9 cellular contexts compared by ENCODE assay signal in genomic region chr4:121272526-121272925, GRCh38.
DNase-seq lines count a peak whose midpoint lies in the region; ATAC-seq and TF ChIP-seq lines count a peak whose summit lies in the region.
"Had no signal": no experiment of that assay in that cellular context is flagged by ENCODE, and none has a peak within 500 bp of the region (broad histone marks: within the 10 kb centered on the region; RNA-seq: fewer than 3 reads in every experiment).

No MANE protein-coding gene starts in this region.

- H3K36me3 ChIP-seq in tibial artery = no peaks in the 10 kb centered on the region
- no peaks in the 10 kb centered on the region for H3K36me3 ChIP-seq in osteoblast (ENCODE audit: insufficient read depth, low read length)
- no peaks in the 10 kb centered on the region for H3K36me3 ChIP-seq in CD8-positive, alpha-beta memory T cell (ENCODE audit: insufficient read depth, low read length)

- no peaks in the 10 kb centered on the region for H3K27me3 Mint-ChIP-seq in activated CD8-positive, alpha-beta memory T cell treated with anti-CD3 and anti-CD28 coated beads, Interleukin-2, amount 10 ng/mL, durations not matched to agents 7 days and 5 days
- peaks cover 0 to 3% of the 10 kb centered on the region in 2 donors for H3K27me3 Mint-ChIP-seq in CD8-positive, alpha-beta memory T cell

- H4K20me1 ChIP-seq in osteoblast (ENCODE audit: insufficient read depth, low read length) = no peaks in the 10 kb centered on the region

- H3K27ac Mint-ChIP-seq in activated CD8-positive, alpha-beta memory T cell treated with anti-CD3 and anti-CD28 coated beads, Interleukin-2, amount 10 ng/mL, durations not matched to agents 7 days and 5 days = peak overlapping the region; percentile 3
- peak overlapping the region in 1 of 8 donors; percentile 56 for H3K27ac Mint-ChIP-seq in CD8-positive, alpha-beta memory T cell

- H3K9me3 Mint-ChIP-seq in activated CD8-positive, alpha-beta memory T cell treated with anti-CD3 and anti-CD28 coated beads, Interleukin-2, amount 10 ng/mL, durations not matched to agents 7 days and 5 days (ENCODE audit: low read depth) = no peaks in the 10 kb centered on the region
- no peaks in the 10 kb centered on the region for H3K9me3 Mint-ChIP-seq in CD8-positive, alpha-beta memory T cell

- no peaks in the 10 kb centered on the region for H3K4me1 ChIP-seq in tibial artery
- no peaks in the 10 kb centered on the region for H3K4me1 ChIP-seq in osteoblast (ENCODE audit: insufficient read depth, low read length)
- H3K4me1 ChIP-seq in CD8-positive, alpha-beta memory T cell (ENCODE audit: insufficient read depth, low read length) = no peaks in the 10 kb centered on the region

- H2AFZ ChIP-seq in osteoblast (ENCODE audit: low read length) = no peak overlapping the region

- H3K4me3 Mint-ChIP-seq in activated CD8-positive, alpha-beta memory T cell treated with anti-CD3 and anti-CD28 coated beads, Interleukin-2, amount 10 ng/mL, durations not matched to agents 7 days and 5 days = no peak overlapping the region
- no peak overlapping the region for H3K4me3 Mint-ChIP-seq in CD8-positive, alpha-beta memory T cell

- TF ChIP-seq CTCF in retinal pigment epithelial cell (conservative IDR thresholded peaks at IDR 0.05; ENCODE audit: low read depth, low read length) (no peak), tibial artery (IDR thresholded peaks at IDR 0.05) (no peak), osteoblast (IDR thresholded peaks at IDR 0.05; ENCODE audit: extremely low read depth, low read depth, low read length) (no peak)

- peaks cover 14% of the 10 kb centered on the region for H3K4me1 Mint-ChIP-seq in activated CD8-positive, alpha-beta memory T cell treated with anti-CD3 and anti-CD28 coated beads, Interleukin-2, amount 10 ng/mL, durations not matched to agents 7 days and 5 days
- H3K4me1 Mint-ChIP-seq in CD8-positive, alpha-beta memory T cell = peaks cover 2 to 14% (median 7%) of the 10 kb centered on the region in 3 donors

- DNase-seq in activated CD8-positive, alpha-beta memory T cell treated with anti-CD3 and anti-CD28 coated beads, Interleukin-2, amount 10 ng/mL, durations not matched to agents 7 days and 5 days = no peak
- no peak for DNase-seq in activated CD8-positive, alpha-beta memory T cell treated with anti-CD3 and anti-CD28 coated beads, Interleukin-2, amount 50 U/mL, for 48 hours
- DNase-seq in RPMI8226 (peak; percentile 68), retinal pigment epithelial cell (ENCODE audit: low read depth) (peak; percentile 25), tibial artery (no peak), osteoblast (ENCODE audit: insufficient read length, low spot score, missing footprints) (no peak)
- no peak for DNase-seq in CD8-positive, alpha-beta memory T cell
- DNase-seq: stimulated activated naive CD4-positive, alpha-beta T cell treated with Interleukin-2 at 50 U/mL for 16 hours had no signal

- CTCF ChIA-PET in activated CD8-positive, alpha-beta memory T cell treated with anti-CD3 and anti-CD28 coated beads, Interleukin-2, amount 10 ng/mL, durations not matched to agents 7 days and 5 days (lab: Charles Lee) = interaction anchor here (1.0 to 1.6 kb wide), 4 partner anchors 20 to 148 kb away, joined by 3 to 14 read pairs (median 5); no protein-coding TSS in a partner anchor
- CTCF ChIA-PET in CD8-positive, alpha-beta memory T cell (lab: Charles Lee) = interaction anchor here (1.3 to 2.0 kb wide), 2 partner anchors 18 to 81 kb away, joined by 5 to 9 read pairs; no protein-coding TSS in a partner anchor

- H3K27ac ChIP-seq in tibial artery (no peak overlapping the region), osteoblast (ENCODE audit: low read depth, low read length) (no peak overlapping the region)
- H3K27ac ChIP-seq in CD8-positive, alpha-beta memory T cell (ENCODE audit: low read depth, low read length) = no peak overlapping the region

- no peaks in the 10 kb centered on the region for H3K79me2 ChIP-seq in osteoblast (ENCODE audit: insufficient read depth, low read length)

- H3K9me3 ChIP-seq in tibial artery (no peaks in the 10 kb centered on the region), osteoblast (ENCODE audit: low read depth, low read length) (no peaks in the 10 kb centered on the region)
- H3K9me3 ChIP-seq in CD8-positive, alpha-beta memory T cell (ENCODE audit: low read length) = no peaks in the 10 kb centered on the region

- intact Hi-C loops in tibial artery (cut with DNase I; ENCODE audit: low total_unique reads) = no loop called here

- no peak overlapping the region for H3K4me2 ChIP-seq in osteoblast (ENCODE audit: insufficient read depth, low read length)

- peak; percentile 86 for ATAC-seq in activated CD8-positive, alpha-beta memory T cell treated with anti-CD3 and anti-CD28 coated beads, Interleukin-2, amount 10 ng/mL, durations not matched to agents 7 days and 5 days
- ATAC-seq in HG02870 (IDR thresholded peaks at IDR 0.05; ENCODE audit: unreplicated experiment) = peak; percentile 93

- POLR2A ChIA-PET in CD8-positive, alpha-beta memory T cell (lab: Charles Lee) = interaction anchor here (2.3 kb wide), 1 partner anchor 18 kb away, joined by 8 read pairs; no protein-coding TSS in a partner anchor

- H3K27me3 ChIP-seq in tibial artery = peaks cover 0 to 5% of the 10 kb centered on the region in 2 donors
- H3K27me3 ChIP-seq in osteoblast (ENCODE audit: insufficient read depth, low read length) = peaks cover 4% of the 10 kb centered on the region
- no peaks in the 10 kb centered on the region for H3K27me3 ChIP-seq in CD8-positive, alpha-beta memory T cell (ENCODE audit: insufficient read depth, low read length, poor library complexity, severe bottlenecking)

- H3K36me3 Mint-ChIP-seq in activated CD8-positive, alpha-beta memory T cell treated with anti-CD3 and anti-CD28 coated beads, Interleukin-2, amount 10 ng/mL, durations not matched to agents 7 days and 5 days = peaks cover 5% of the 10 kb centered on the region
- H3K36me3 Mint-ChIP-seq in CD8-positive, alpha-beta memory T cell = peaks cover 0 to 6% (median 0%) of the 10 kb centered on the region in 3 donors

- no peak overlapping the region for H3K4me3 ChIP-seq in retinal pigment epithelial cell (ENCODE audit: low read length)
- no peak overlapping the region for H3K4me3 ChIP-seq in tibial artery
- no peak overlapping the region for H3K4me3 ChIP-seq in osteoblast (ENCODE audit: insufficient read depth, low read length)
- no peak overlapping the region for H3K4me3 ChIP-seq in CD8-positive, alpha-beta memory T cell (ENCODE audit: low read length)

Comparison
In these comparisons a context has a peak if more than half of its experiments do, and no peak if none do; other contexts are left out.
1. DNase-seq: peak in RPMI8226 (single experiment) and retinal pigment epithelial cell (single experiment); none in activated CD8-positive, alpha-beta memory T cell treated with anti-CD3 and anti-CD28 coated beads, Interleukin-2, amount 10 ng/mL, durations not matched to agents 7 days and 5 days (single experiment), activated CD8-positive, alpha-beta memory T cell treated with anti-CD3 and anti-CD28 coated beads, Interleukin-2, amount 50 U/mL, for 48 hours (single experiment), tibial artery (0 of 2), osteoblast (single experiment) and CD8-positive, alpha-beta memory T cell (0 of 5).